Comparison of ENCODE assay signal across 28 cellular contexts in the genomic region with DNA sequence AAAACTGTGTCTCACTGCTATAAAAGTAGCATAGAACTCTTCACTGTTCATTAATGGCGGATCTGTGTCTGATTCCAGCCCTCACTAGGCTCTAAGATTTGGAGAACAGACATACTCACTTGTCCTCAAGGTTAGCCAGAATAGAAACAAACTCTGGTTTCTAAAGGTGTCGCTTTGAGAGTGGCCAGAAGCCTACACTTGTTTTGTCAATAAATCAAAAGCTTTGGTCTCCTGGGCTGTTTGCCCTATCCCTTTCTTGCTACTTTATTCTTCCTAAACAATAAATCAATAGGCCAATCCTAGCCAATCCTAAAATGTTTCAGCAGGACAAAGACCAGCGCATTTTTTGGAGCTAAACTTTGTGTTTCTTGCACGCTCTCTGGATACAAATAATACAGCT.
"Had no signal": no experiment of that assay in that cellular context is flagged by ENCODE, and none has a peak within 500 bp of the region (broad histone marks: within the 10 kb centered on the region; RNA-seq: fewer than 3 reads in every experiment).

No MANE protein-coding gene starts in this region.

- H3K4me1 Mint-ChIP-seq: activated CD4-positive, alpha-beta T cell treated with anti-CD3 and anti-CD28 coated beads, Interleukin-2, amount 10 ng/mL, durations not matched to agents 7 days and 5 days; activated naive CD4-positive, alpha-beta T cell treated with anti-CD3 and anti-CD28 coated beads, Interleukin-2, amount 50 U/mL, for 24 hours; activated naive CD8-positive, alpha-beta T cell treated with anti-CD3 and anti-CD28 coated beads for 36 hours; activated naive CD8-positive, alpha-beta T cell treated with anti-CD3 and anti-CD28 coated beads, Interleukin-2, amount 50 U/mL, for 24 hours; activated T-helper 17 cell treated with anti-CD3 and anti-CD28 coated beads, Interleukin-2, amount 50 U/mL, for 72 hours had no signal

- H3K36me3 Mint-ChIP-seq: activated naive CD4-positive, alpha-beta T cell treated with anti-CD3 and anti-CD28 coated beads, Interleukin-2, amount 50 U/mL, for 24 hours; activated naive CD8-positive, alpha-beta T cell treated with anti-CD3 and anti-CD28 coated beads for 36 hours; WTC11 had no signal

- H3K27me3 ChIP-seq: adrenal gland, body of pancreas, esophagus muscularis mucosa, foreskin keratinocyte, gastrocnemius medialis, heart right ventricle had no signal

- DNase-seq: activated CD4-positive, alpha-beta memory T cell treated with anti-CD3 and anti-CD28 coated beads, Interleukin-2, amount 10 ng/mL, durations not matched to agents 7 days and 5 days; activated CD4-positive, alpha-beta T cell treated with anti-CD3 and anti-CD28 coated beads for 1 hour; activated CD4-positive, alpha-beta T cell treated with anti-CD3 and anti-CD28 coated beads for 4 hours; activated CD4-positive, alpha-beta T cell treated with anti-CD3 and anti-CD28 coated beads, Interleukin-2, amount 10 ng/mL, durations not matched to agents 7 days and 5 days; activated CD4-positive, alpha-beta T cell treated with anti-CD3 and anti-CD28 coated beads, Interleukin-2, amount 50 U/mL, for 4 hours; activated effector memory CD4-positive, alpha-beta T cell treated with Interleukin-2 at 50 U/mL for 16 hours; activated naive CD4-positive, alpha-beta T cell treated with anti-CD3 and anti-CD28 coated beads for 36 hours; activated naive CD8-positive, alpha-beta T cell treated with anti-CD3 and anti-CD28 coated beads for 36 hours; activated naive CD8-positive, alpha-beta T cell treated with anti-CD3 and anti-CD28 coated beads, Interleukin-2, amount 50 U/mL, for 24 hours; activated T-cell treated with anti-CD3 and anti-CD28 coated beads, Interleukin-2, amount 50 U/mL, for 4 hours; adrenal gland; amygdala; aorta; body of pancreas; cortex of kidney; dermis blood vessel endothelial cell; effector CD4-positive, alpha-beta T cell; effector memory CD8-positive, alpha-beta T cell; erythroblast; foreskin keratinocyte; gastrocnemius medialis; heart right ventricle; T-helper 2 cell had no signal

- H3K4me3 ChIP-seq: adrenal gland, body of pancreas, esophagus muscularis mucosa, gastrocnemius medialis, heart right ventricle had no signal

- H3K4me1 ChIP-seq: adrenal gland, body of pancreas, esophagus muscularis mucosa, foreskin keratinocyte, gastrocnemius medialis, heart right ventricle had no signal

- H3K9me3 ChIP-seq: adrenal gland, body of pancreas, esophagus muscularis mucosa, gastrocnemius medialis, heart right ventricle had no signal

- H3K27me3 Mint-ChIP-seq: activated CD4-positive, alpha-beta memory T cell treated with anti-CD3 and anti-CD28 coated beads, Interleukin-2, amount 10 ng/mL, durations not matched to agents 7 days and 5 days; activated CD4-positive, alpha-beta T cell treated with anti-CD3 and anti-CD28 coated beads, Interleukin-2, amount 10 ng/mL, durations not matched to agents 7 days and 5 days; activated naive CD4-positive, alpha-beta T cell treated with anti-CD3 and anti-CD28 coated beads, Interleukin-2, amount 50 U/mL, for 24 hours; activated naive CD8-positive, alpha-beta T cell treated with anti-CD3 and anti-CD28 coated beads for 36 hours; activated naive CD8-positive, alpha-beta T cell treated with anti-CD3 and anti-CD28 coated beads, Interleukin-2, amount 50 U/mL, for 24 hours; effector memory CD8-positive, alpha-beta T cell had no signal

- ATAC-seq: activated naive CD8-positive, alpha-beta T cell treated with anti-CD3 and anti-CD28 coated beads, Interleukin-2, amount 50 U/mL, for 24 hours; activated T-cell treated with anti-CD3 and anti-CD28 coated beads, Interleukin-2, amount 50 U/mL, for 4 hours; activated T-helper 17 cell treated with anti-CD3 and anti-CD28 coated beads, Interleukin-2, amount 50 U/mL, for 72 hours; body of pancreas; effector memory CD8-positive, alpha-beta T cell; foreskin keratinocyte; gastrocnemius medialis; heart right ventricle had no signal

- H3K36me3 ChIP-seq: adrenal gland, esophagus muscularis mucosa, gastrocnemius medialis, heart right ventricle had no signal

- H3K27ac Mint-ChIP-seq: activated CD4-positive, alpha-beta memory T cell treated with anti-CD3 and anti-CD28 coated beads, Interleukin-2, amount 10 ng/mL, durations not matched to agents 7 days and 5 days; activated CD4-positive, alpha-beta T cell treated with anti-CD3 and anti-CD28 coated beads, Interleukin-2, amount 10 ng/mL, durations not matched to agents 7 days and 5 days; activated naive CD4-positive, alpha-beta T cell treated with anti-CD3 and anti-CD28 coated beads for 36 hours; activated naive CD4-positive, alpha-beta T cell treated with anti-CD3 and anti-CD28 coated beads, Interleukin-2, amount 50 U/mL, for 24 hours; activated naive CD8-positive, alpha-beta T cell treated with anti-CD3 and anti-CD28 coated beads for 36 hours; activated naive CD8-positive, alpha-beta T cell treated with anti-CD3 and anti-CD28 coated beads, Interleukin-2, amount 50 U/mL, for 24 hours; activated T-helper 17 cell treated with anti-CD3 and anti-CD28 coated beads, Interleukin-2, amount 50 U/mL, for 72 hours; effector memory CD8-positive, alpha-beta T cell had no signal

- H3K4me3 Mint-ChIP-seq: activated CD4-positive, alpha-beta memory T cell treated with anti-CD3 and anti-CD28 coated beads, Interleukin-2, amount 10 ng/mL, durations not matched to agents 7 days and 5 days; activated CD4-positive, alpha-beta T cell treated with anti-CD3 and anti-CD28 coated beads, Interleukin-2, amount 10 ng/mL, durations not matched to agents 7 days and 5 days; activated naive CD4-positive, alpha-beta T cell treated with anti-CD3 and anti-CD28 coated beads for 36 hours; activated naive CD4-positive, alpha-beta T cell treated with anti-CD3 and anti-CD28 coated beads, Interleukin-2, amount 50 U/mL, for 24 hours; activated naive CD8-positive, alpha-beta T cell treated with anti-CD3 and anti-CD28 coated beads for 36 hours; activated naive CD8-positive, alpha-beta T cell treated with anti-CD3 and anti-CD28 coated beads, Interleukin-2, amount 50 U/mL, for 24 hours; activated T-cell treated with anti-CD3 and anti-CD28 coated beads, Interleukin-2, amount 50 U/mL, for 4 hours; activated T-helper 17 cell treated with anti-CD3 and anti-CD28 coated beads, Interleukin-2, amount 50 U/mL, for 72 hours; effector memory CD8-positive, alpha-beta T cell; WTC11 had no signal

- H3K27ac ChIP-seq: adrenal gland, body of pancreas, esophagus muscularis mucosa, foreskin keratinocyte, gastrocnemius medialis, heart right ventricle, VCaP had no signal

- H3K9me3 Mint-ChIP-seq: activated CD4-positive, alpha-beta memory T cell treated with anti-CD3 and anti-CD28 coated beads, Interleukin-2, amount 10 ng/mL, durations not matched to agents 7 days and 5 days; activated naive CD4-positive, alpha-beta T cell treated with anti-CD3 and anti-CD28 coated beads, Interleukin-2, amount 50 U/mL, for 24 hours; activated T-helper 17 cell treated with anti-CD3 and anti-CD28 coated beads, Interleukin-2, amount 50 U/mL, for 72 hours had no signal
